ENCODE assay signal across 23 cellular contexts in genomic region chr14:103492572-103492971, GRCh38. TPM values are rescaled to one million over a fixed set of nuclear protein-coding genes. Genes with fewer than 3 reads are reported as not detected.
DNase-seq lines count a peak whose midpoint lies in the region; ATAC-seq and TF ChIP-seq lines count a peak whose summit lies in the region.
"Had no signal": no experiment of that assay in that cellular context is flagged by ENCODE, and none has a peak within 500 bp of the region (broad histone marks: within the 10 kb centered on the region; RNA-seq: fewer than 3 reads in every experiment).

No MANE protein-coding gene starts in this region.

- H3K36me3 ChIP-seq in right atrium auricular region: peaks cover 74% of the 10 kb centered on the region
- H3K36me3 ChIP-seq in left lung: peaks cover 0 to 97% of the 10 kb centered on the region in 2 donors
- H3K36me3 ChIP-seq in gastrocnemius medialis: peaks cover 0 to 29% of the 10 kb centered on the region in 2 donors
- peaks cover 89% of the 10 kb centered on the region for H3K36me3 ChIP-seq in upper lobe of right lung

- in situ Hi-C loops in gastrocnemius medialis (cut with MboI; ENCODE audit: low sequenced_read_pairs in 4 of 4): no loop called here

- H3K27me3 ChIP-seq in right cardiac atrium (ENCODE audit: control insufficient read depth, insufficient read depth) (no peaks in the 10 kb centered on the region), right atrium auricular region (no peaks in the 10 kb centered on the region), left lung (no peaks in the 10 kb centered on the region), gastrocnemius medialis (no peaks in the 10 kb centered on the region), upper lobe of right lung (no peaks in the 10 kb centered on the region)
- H3K27me3 ChIP-seq: SJCRH30 had no signal

- no peak for DNase-seq in right cardiac atrium
- DNase-seq in right atrium auricular region (ENCODE audit: low spot score): no peak
- DNase-seq in left lung: no peak
- DNase-seq in gastrocnemius medialis: no peak
- DNase-seq in upper lobe of right lung: no peak
- DNase-seq in posterior cingulate gyrus: no peak
- no peak for DNase-seq in left colon
- DNase-seq in ecto neural progenitor cell (ENCODE audit: low spot score): no peak
- DNase-seq: Calu3, DMS79 treated with DMSO at 0.1 percent for 48 hours, GF-D8, H7, NCI-H1092 treated with DMSO at 0.1 percent for 48 hours, NCI-H1436, NCI-H187, NCI-H2081 treated with DMSO at 0.1 percent for 48 hours, NCI-H2171, NCI-H524, NCI-H774, PC-9, SJCRH30 had no signal

- intact Hi-C loops in right cardiac atrium (cut with DNase I) (no loop called here), left lung (cut with DNase I) (no loop called here), gastrocnemius medialis (cut with DNase I; ENCODE audit: low total_unique reads) (no loop called here), upper lobe of right lung (cut with DNase I) (no loop called here), posterior cingulate gyrus (cut with DNase I) (no loop called here), left colon (cut with DNase I, micrococcal nuclease) (no loop called here)

- H3K4me3 ChIP-seq in right cardiac atrium (ENCODE audit: low read length) (no peak overlapping the region), right atrium auricular region (no peak overlapping the region), left lung (no peak overlapping the region), gastrocnemius medialis (no peak overlapping the region), upper lobe of right lung (no peak overlapping the region)
- H3K4me3 ChIP-seq: K562, PC-9, SJCRH30 had no signal

- no peak for TF ChIP-seq POLR2A in gastrocnemius medialis (IDR thresholded peaks at IDR 0.05)

- TF ChIP-seq CTCF in right atrium auricular region (IDR thresholded peaks at IDR 0.05) (no peak), left lung (IDR thresholded peaks at IDR 0.05) (no peak), gastrocnemius medialis (IDR thresholded peaks at IDR 0.05 in 4 of 5, conservative IDR thresholded peaks at IDR 0.05 in 1 of 5) (no peak), upper lobe of right lung (IDR thresholded peaks at IDR 0.05) (no peak)

- no peaks in the 10 kb centered on the region for H3K9me3 ChIP-seq in right cardiac atrium (ENCODE audit: control insufficient read depth, low read length)
- no peaks in the 10 kb centered on the region for H3K9me3 ChIP-seq in right atrium auricular region
- H3K9me3 ChIP-seq in left lung: no peaks in the 10 kb centered on the region
- H3K9me3 ChIP-seq in gastrocnemius medialis: no peaks in the 10 kb centered on the region
- H3K9me3 ChIP-seq in upper lobe of right lung: no peaks in the 10 kb centered on the region
- H3K9me3 ChIP-seq: SJCRH30 had no signal

- H3K27ac ChIP-seq in right cardiac atrium (ENCODE audit: low read length): peak overlapping the region; percentile 75
- H3K27ac ChIP-seq in right atrium auricular region: no peak overlapping the region
- peak overlapping the region; percentile 1 to 2 for H3K27ac ChIP-seq in left lung
- H3K27ac ChIP-seq in gastrocnemius medialis: peak overlapping the region; percentile 12 to 88 (median 42)
- H3K27ac ChIP-seq in upper lobe of right lung: peak overlapping the region; percentile 52
- H3K27ac ChIP-seq: PC-9, SJCRH30 had no signal

- no peak for ATAC-seq in right cardiac atrium
- ATAC-seq in left lung: peak; percentile 41
- no peak for ATAC-seq in gastrocnemius medialis
- ATAC-seq in upper lobe of right lung: peak; percentile 39
- no peak for ATAC-seq in left colon
- ATAC-seq: K562, Right ventricle myocardium inferior had no signal

- H3K4me1 ChIP-seq in right cardiac atrium (ENCODE audit: control insufficient read depth, insufficient read depth, low read length): peaks cover 7% of the 10 kb centered on the region
- peaks cover 0 to 15% of the 10 kb centered on the region in 2 donors for H3K4me1 ChIP-seq in right atrium auricular region
- H3K4me1 ChIP-seq in left lung: no peaks in the 10 kb centered on the region
- H3K4me1 ChIP-seq in gastrocnemius medialis: peaks cover 45 to 53% of the 10 kb centered on the region in 2 donors
- peaks cover 4% of the 10 kb centered on the region for H3K4me1 ChIP-seq in upper lobe of right lung
- H3K4me1 ChIP-seq: SJCRH30 had no signal

- WGBS in right cardiac atrium: 80% methylated on average over 3 of the region's 3 CpGs

RNA-seq across cellular contexts. Expression of gene CKB, which starts 30.1 kb away (rescaled TPM):
- total RNA-seq in right cardiac atrium (100 to 1,000 TPM; 478 to 697 (median 542) TPM), right atrium auricular region (100 to 1,000 TPM; 546 to 707 TPM), left lung (100 to 1,000 TPM; 129 to 272 TPM), gastrocnemius medialis (100 to 1,000 TPM in 1 of 4 donors, 10 to 100 TPM in 3; 20.7 to 110 (median 43.4) TPM), upper lobe of right lung (148 TPM), left colon (1,000 to 10,000 TPM; 1,945 to 3,680 TPM)
- 843 TPM for polyA plus RNA-seq in right cardiac atrium

RNA-seq across cellular contexts. Expression of gene TRMT61A, which starts 36.4 kb away (rescaled TPM):
- total RNA-seq in right cardiac atrium: 1 to 10 TPM; 4.8 to 6.9 (median 6.5) TPM
- 6.2 TPM for polyA plus RNA-seq in right cardiac atrium
- 1 to 10 TPM; 4.4 to 7.4 TPM for total RNA-seq in right atrium auricular region
- total RNA-seq in left lung: 10 to 100 TPM in 1 of 2 donors, 1 to 10 TPM in 1; 8.6 to 12.6 TPM
- total RNA-seq in gastrocnemius medialis: 10 to 100 TPM in 1 of 4 donors, 1 to 10 TPM in 3; 8.3 to 11.0 (median 9.6) TPM
- total RNA-seq in upper lobe of right lung: 11.6 TPM
- total RNA-seq in left colon: 10 to 100 TPM; 10.1 to 10.6 TPM

Comparison
In these comparisons a context has a peak if more than half of its experiments do, and no peak if none do; other contexts are left out.
1. H3K27ac ChIP-seq: peak in right cardiac atrium (single experiment), left lung (2 of 2), gastrocnemius medialis (4 of 4) and upper lobe of right lung (single experiment); none in right atrium auricular region (0 of 2).
2. ATAC-seq: peak in left lung (single experiment) and upper lobe of right lung (single experiment); none in right cardiac atrium (0 of 2), gastrocnemius medialis (0 of 2) and left colon (single experiment).